8 cellular contexts compared by ENCODE assay signal in genomic region chr22:30602049-30602448, GRCh38. TPM values are rescaled to one million over a fixed set of nuclear protein-coding genes. Genes with fewer than 3 reads are reported as not detected.
A peak's percentile ranks its signal among the peaks of the same experiment; 100 is the strongest.
DNase-seq lines count a peak whose midpoint lies in the region; ATAC-seq and TF ChIP-seq lines count a peak whose summit lies in the region.

No MANE protein-coding gene starts in this region.

- no peak overlapping the region for H3K4me3 ChIP-seq in BE2C (ENCODE audit: low read depth, low read length)
- no peak overlapping the region for H3K4me3 ChIP-seq in RWPE2 (ENCODE audit: severe bottlenecking)
- no peak overlapping the region for H3K4me3 ChIP-seq in fibroblast of villous mesenchyme (ENCODE audit: low read depth, low read length)
- H3K4me3 ChIP-seq in lower leg skin (ENCODE audit: low read depth, poor library complexity, severe bottlenecking) = no peak overlapping the region

- ATAC-seq in RWPE2 (ENCODE audit: low read depth) (0 out of 3 replicates have a peak, but pooled peaks have one; percentile 23), GM21367 (IDR thresholded peaks at IDR 0.05; ENCODE audit: unreplicated experiment) (no peak)

- TF ChIP-seq CTCF in BE2C (IDR thresholded peaks at IDR 0.05; ENCODE audit: low read depth, low read length) (peak; percentile 61), RWPE2 (IDR thresholded peaks at IDR 0.05; ENCODE audit: poor library complexity, severe bottlenecking) (peak; percentile 45), fibroblast of villous mesenchyme (IDR thresholded peaks at IDR 0.05; ENCODE audit: insufficient read depth, low read depth, low read length) (peak; percentile 47), lower leg skin (IDR thresholded peaks at IDR 0.05) (no peak)

- 60 to 64% methylated on average over 3 of the region's 3 CpGs for whole genome bisulfite sequencing in lower leg skin, 2 donors

- POLR2A ChIA-PET in HEK293T (lab: Yijun Ruan, JAX) = interaction anchor here (1.0 kb wide), 1 partner anchor 11 kb away, joined by 5 read pairs; the partner anchor contains the start of gene PES1

- H3K4me1 ChIP-seq in BE2C = peaks cover 6% of the 10 kb centered on the region; the same call in 1 of the 2 replicates
- H3K4me1 ChIP-seq in RWPE2 (ENCODE audit: insufficient read depth, poor library complexity, severe bottlenecking) = peaks cover 5% of the 10 kb centered on the region

- intact Hi-C loops in lower leg skin (cut with DNase I; ENCODE audit: low total_unique reads) = no loop called here

- H3K36me3 ChIP-seq in BE2C = no peaks in the 10 kb centered on the region
- no peaks in the 10 kb centered on the region for H3K36me3 ChIP-seq in RWPE2 (ENCODE audit: low read depth)

- CTCF ChIA-PET in HEK293T (lab: Yijun Ruan, JAX) = interaction anchor here (0.6 to 1.3 kb wide), 6 partner anchors 9 to 352 kb away, joined by 3 to 4 read pairs (median 3); partner anchors contain the start of gene PES1

- DNase-seq in BE2C (no peak), H4 (ENCODE audit: low spot score) (peak; percentile 43), RWPE2 (ENCODE audit: low spot score) (no peak), fibroblast of villous mesenchyme (ENCODE audit: low read depth) (peak; percentile 47), HEK293T (ENCODE audit: extremely low spot score) (no peak), lower leg skin (ENCODE audit: low spot score in 2 of 2) (no peak), hepatic stellate cell (ENCODE audit: low spot score) (no peak)

- no peak for TF ChIP-seq POLR2A in lower leg skin (IDR thresholded peaks at IDR 0.05)

- no peak overlapping the region for H3K27ac ChIP-seq in RWPE2 (ENCODE audit: poor library complexity, severe bottlenecking)

- no peaks in the 10 kb centered on the region for H3K9me3 ChIP-seq in BE2C
- no peaks in the 10 kb centered on the region for H3K9me3 ChIP-seq in RWPE2 (ENCODE audit: severe bottlenecking)

- H3K27me3 ChIP-seq in BE2C (peaks cover under 1% of the 10 kb centered on the region), RWPE2 (ENCODE audit: insufficient read depth, poor library complexity, severe bottlenecking) (no peaks in the 10 kb centered on the region)

TF ChIP-seq in HEK293T, 16 proteins besides CTCF, POLR2A, EP300 and RAD21:
- no peak for TF ChIP-seq BHLHE40 (IDR thresholded peaks at IDR 0.05; ENCODE audit: borderline replicate concordance)
- no peak for TF ChIP-seq ELF4 (IDR thresholded peaks at IDR 0.05)
- no peak for TF ChIP-seq LEF1 (IDR thresholded peaks at IDR 0.05; ENCODE audit: borderline replicate concordance)
- no peak for TF ChIP-seq SUZ12 (IDR thresholded peaks at IDR 0.05)
- TF ChIP-seq ARNT (IDR thresholded peaks at IDR 0.05) = no peak
- no peak for TF ChIP-seq FOXA1 (IDR thresholded peaks at IDR 0.05)
- no peak for TF ChIP-seq L3MBTL2 (conservative IDR thresholded peaks at IDR 0.05)
- no peak for TF ChIP-seq SP1 (IDR thresholded peaks at IDR 0.05)
- no peak for TF ChIP-seq HDGF (IDR thresholded peaks at IDR 0.05; ENCODE audit: borderline replicate concordance)
- TF ChIP-seq TARDBP (IDR thresholded peaks at IDR 0.05) = no peak
- no peak for TF ChIP-seq CTBP1 (IDR thresholded peaks at IDR 0.05; ENCODE audit: borderline replicate concordance)
- no peak for TF ChIP-seq ZNF384 (IDR thresholded peaks at IDR 0.05)
- TF ChIP-seq NFRKB (IDR thresholded peaks at IDR 0.05) = no peak
- TF ChIP-seq FOXM1 (IDR thresholded peaks at IDR 0.05; ENCODE audit: borderline replicate concordance) = no peak
- no peak for TF ChIP-seq FOXK2 (IDR thresholded peaks at IDR 0.05)
- no peak for TF ChIP-seq PKNOX1 (IDR thresholded peaks at IDR 0.05)

RNA-seq across cellular contexts. Expression of gene TCN2, which starts 4.9 kb away (rescaled TPM):
- 2.5 TPM for polyA plus RNA-seq in BE2C (2012; ENCODE audit: insufficient read depth, insufficient read length, low read depth)
- total RNA-seq in H4 (2014; rRNA removed; shearing (Covaris generic)) = 6.1 and 7.6 TPM in 2 replicates
- 3.9 and 7.4 TPM in 2 replicates for total RNA-seq in fibroblast of villous mesenchyme
- total RNA-seq in lower leg skin = 10 to 100 TPM in 3 of 4 donors, 1 to 10 TPM in 1; 9.9 to 20.2 (median 14.8) TPM

RNA-seq across cellular contexts. Expression of gene PES1, which starts 10.3 kb away (rescaled TPM):
- 446 TPM for polyA plus RNA-seq in BE2C (2012; ENCODE audit: insufficient read depth, insufficient read length, low read depth)
- 59.5 and 74.2 TPM in 2 replicates for total RNA-seq in H4 (2014; rRNA removed; shearing (Covaris generic))
- total RNA-seq in fibroblast of villous mesenchyme (51.4 and 57.3 TPM in 2 replicates), lower leg skin (10 to 100 TPM; 43.1 to 55.6 (median 49.1) TPM)

RNA-seq across cellular contexts. Expression of gene GAL3ST1, which starts 27.6 kb away (rescaled TPM):
- polyA plus RNA-seq in BE2C (2012; ENCODE audit: insufficient read depth, insufficient read length, low read depth) = not detected
- total RNA-seq in H4 (2014; rRNA removed; shearing (Covaris generic)) = not detected in 2 replicates
- not detected in 2 replicates for total RNA-seq in fibroblast of villous mesenchyme
- total RNA-seq in lower leg skin = 1 to 10 TPM in 3 of 4 donors, under 1 TPM in 1; 0.61 to 6.4 (median 1.9) TPM

RNA-seq across cellular contexts. Expression of gene SLC35E4, which starts 33.5 kb away (rescaled TPM):
- polyA plus RNA-seq in BE2C (2012; ENCODE audit: insufficient read depth, insufficient read length, low read depth) = 9.2 TPM
- total RNA-seq in H4 (2014; rRNA removed; shearing (Covaris generic)) = 0.56 and 1.8 TPM in 2 replicates
- total RNA-seq in fibroblast of villous mesenchyme = 8.2 and 9.3 TPM in 2 replicates
- 10 to 100 TPM; 14.6 to 22.2 (median 18.6) TPM for total RNA-seq in lower leg skin

RNA-seq across cellular contexts. Expression of gene SEC14L6, which starts 55.5 kb away (rescaled TPM):
- polyA plus RNA-seq in BE2C (2012; ENCODE audit: insufficient read depth, insufficient read length, low read depth) = not detected
- not detected in 2 replicates for total RNA-seq in H4 (2014; rRNA removed; shearing (Covaris generic))
- total RNA-seq in fibroblast of villous mesenchyme (under 0.01 TPM in 1 of 2 replicates, not detected in the other), lower leg skin (10 to 100 TPM in 3 of 4 donors, 1 to 10 TPM in 1; 7.7 to 72.1 (median 45.0) TPM)

Comparison
In these comparisons a context has a peak if more than half of its experiments do, and no peak if none do; other contexts are left out.
1. DNase-seq: peak in H4 (single experiment) and fibroblast of villous mesenchyme (single experiment); none in BE2C (single experiment), RWPE2 (single experiment), HEK293T (single experiment), lower leg skin (0 of 2) and hepatic stellate cell (single experiment).
2. CTCF ChIP-seq: peak in BE2C (single experiment), RWPE2 (single experiment) and fibroblast of villous mesenchyme (single experiment); none in lower leg skin (0 of 3).